ENCODE assay signal across 35 cellular contexts in the genomic region with DNA sequence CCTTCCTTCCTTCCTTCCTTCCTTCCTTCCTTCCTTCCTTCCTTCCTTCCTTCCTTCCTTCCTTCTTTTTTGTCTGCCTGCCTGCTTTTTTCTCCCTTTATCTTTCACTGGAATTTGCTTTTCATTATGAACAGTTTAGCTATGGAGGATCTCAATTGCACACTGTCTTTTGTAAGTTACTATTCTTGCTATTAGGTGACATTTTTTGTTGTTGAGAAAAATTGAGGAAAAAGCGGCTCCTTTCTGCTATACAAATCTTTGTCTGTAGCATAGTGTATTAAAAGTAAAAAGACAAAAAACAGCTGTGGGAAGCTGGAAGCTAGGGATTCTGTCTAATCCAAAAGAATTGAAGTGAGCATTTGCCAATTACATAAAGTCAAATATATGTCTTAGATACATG.
"Had no signal": no experiment of that assay in that cellular context is flagged by ENCODE, and none has a peak within 500 bp of the region (broad histone marks: within the 10 kb centered on the region; RNA-seq: fewer than 3 reads in every experiment).

No MANE protein-coding gene starts in this region.

- H3K36me3 Mint-ChIP-seq: activated CD4-positive, alpha-beta memory T cell treated with anti-CD3 and anti-CD28 coated beads for 36 hours; activated naive CD4-positive, alpha-beta T cell treated with anti-CD3 and anti-CD28 coated beads, Interleukin-2, amount 50 U/mL, for 72 hours; activated naive CD8-positive, alpha-beta T cell treated with anti-CD3 and anti-CD28 coated beads for 36 hours had no signal

- H3K4me1 Mint-ChIP-seq: activated B cell treated with CpG ODN at 0.5 μM for 24 hours; activated CD4-positive, alpha-beta T cell treated with anti-CD3 and anti-CD28 coated beads, Interleukin-2, amount 10 ng/mL, durations not matched to agents 24 days and 14 days; activated naive CD8-positive, alpha-beta T cell treated with anti-CD3 and anti-CD28 coated beads for 36 hours; activated T-helper 17 cell treated with anti-CD3 and anti-CD28 coated beads, Interleukin-2, amount 50 U/mL, for 72 hours had no signal

- H3K9me3 ChIP-seq: adrenal gland, body of pancreas had no signal

- H3K27me3 ChIP-seq: adrenal gland, body of pancreas, brain microvascular endothelial cell, breast epithelium had no signal

- H3K27ac Mint-ChIP-seq: activated B cell treated with CpG ODN at 0.5 μM for 24 hours; activated CD4-positive, alpha-beta memory T cell treated with anti-CD3 and anti-CD28 coated beads for 36 hours; activated CD4-positive, alpha-beta T cell treated with anti-CD3 and anti-CD28 coated beads, Interleukin-2, amount 10 ng/mL, durations not matched to agents 24 days and 14 days; activated CD8-positive, alpha-beta T cell treated with anti-CD3 and anti-CD28 coated beads for 36 hours; activated naive CD4-positive, alpha-beta T cell treated with anti-CD3 and anti-CD28 coated beads for 36 hours; activated naive CD4-positive, alpha-beta T cell treated with anti-CD3 and anti-CD28 coated beads, Interleukin-2, amount 50 U/mL, for 72 hours; activated naive CD8-positive, alpha-beta T cell treated with anti-CD3 and anti-CD28 coated beads for 36 hours; activated T-cell treated with anti-CD3 and anti-CD28 coated beads, Interleukin-2, amount 50 U/mL, for 72 hours; activated T-helper 1 cell treated with anti-CD3 and anti-CD28 coated beads, Interleukin-12 subunit alpha, Interleukin-12 subunit beta, Interleukin-2, Interleukin-4 antibody, amounts not matched to agents 30 ng/mL and 10 ng/mL and 1 ng/mL, durations not matched to agents 14 hours and 24 hours and 36 hours; activated T-helper 17 cell treated with anti-CD3 and anti-CD28 coated beads, Interleukin-2, amount 50 U/mL, for 72 hours; T-helper 1 cell treated with Interleukin-12 subunit alpha and Interleukin-12 subunit beta and Interleukin-4 antibody, amounts not matched to agents 30 μg/mL and 1 μg/mL, for 36 hours; T-helper 2 cell treated with Interferon-gamma antibody and Interleukin-4, amounts not matched to agents 5 μg/mL and 100 μg/mL, for 36 hours had no signal

- H3K4me3 ChIP-seq: adrenal gland, body of pancreas, breast epithelium had no signal

- H3K27ac ChIP-seq: adrenal gland, body of pancreas, brain microvascular endothelial cell, breast epithelium, VCaP had no signal

- H3K4me1 ChIP-seq: adrenal gland, body of pancreas, breast epithelium had no signal

- H3K27me3 Mint-ChIP-seq: activated B cell treated with CpG ODN at 0.5 μM for 24 hours; activated CD4-positive, alpha-beta memory T cell treated with anti-CD3 and anti-CD28 coated beads for 36 hours; activated CD4-positive, alpha-beta T cell treated with anti-CD3 and anti-CD28 coated beads, Interleukin-2, amount 10 ng/mL, durations not matched to agents 24 days and 14 days; activated CD8-positive, alpha-beta T cell treated with anti-CD3 and anti-CD28 coated beads for 36 hours; activated naive CD8-positive, alpha-beta T cell treated with anti-CD3 and anti-CD28 coated beads for 36 hours; activated T-helper 17 cell treated with anti-CD3 and anti-CD28 coated beads, Interleukin-2, amount 50 U/mL, for 72 hours had no signal

- ATAC-seq: activated CD8-positive, alpha-beta T cell treated with anti-CD3 and anti-CD28 coated beads for 36 hours; activated naive CD4-positive, alpha-beta T cell treated with anti-CD3 and anti-CD28 coated beads, Interleukin-2, amount 50 U/mL, for 72 hours; activated T-cell treated with anti-CD3 and anti-CD28 coated beads, Interleukin-2, amount 50 U/mL, for 4 hours; activated T-cell treated with anti-CD3 and anti-CD28 coated beads, Interleukin-2, amount 50 U/mL, for 72 hours; activated T-helper 17 cell treated with anti-CD3 and anti-CD28 coated beads, Interleukin-2, amount 50 U/mL, for 72 hours; body of pancreas had no signal

- H3K4me3 Mint-ChIP-seq: activated B cell treated with CpG ODN at 0.5 μM for 24 hours; activated CD4-positive, alpha-beta memory T cell treated with anti-CD3 and anti-CD28 coated beads for 36 hours; activated CD4-positive, alpha-beta T cell treated with anti-CD3 and anti-CD28 coated beads, Interleukin-2, amount 10 ng/mL, durations not matched to agents 24 days and 14 days; activated CD8-positive, alpha-beta T cell treated with anti-CD3 and anti-CD28 coated beads for 36 hours; activated naive CD4-positive, alpha-beta T cell treated with anti-CD3 and anti-CD28 coated beads for 36 hours; activated naive CD8-positive, alpha-beta T cell treated with anti-CD3 and anti-CD28 coated beads for 36 hours; activated T-cell treated with anti-CD3 and anti-CD28 coated beads, Interleukin-2, amount 50 U/mL, for 4 hours; activated T-cell treated with anti-CD3 and anti-CD28 coated beads, Interleukin-2, amount 50 U/mL, for 72 hours; activated T-helper 1 cell treated with anti-CD3 and anti-CD28 coated beads, Interleukin-12 subunit alpha, Interleukin-12 subunit beta, Interleukin-2, Interleukin-4 antibody, amounts not matched to agents 30 ng/mL and 10 ng/mL and 1 ng/mL, durations not matched to agents 14 hours and 24 hours and 36 hours; activated T-helper 17 cell treated with anti-CD3 and anti-CD28 coated beads, Interleukin-2, amount 50 U/mL, for 72 hours; T-helper 1 cell treated with Interleukin-12 subunit alpha and Interleukin-12 subunit beta and Interleukin-4 antibody, amounts not matched to agents 30 μg/mL and 1 μg/mL, for 36 hours; T-helper 2 cell treated with Interferon-gamma antibody and Interleukin-4, amounts not matched to agents 5 μg/mL and 100 μg/mL, for 36 hours had no signal

- DNase-seq: activated B cell treated with CpG ODN at 0.5 μM for 24 hours; activated CD4-positive, alpha-beta memory T cell treated with anti-CD3 and anti-CD28 coated beads for 36 hours; activated CD4-positive, alpha-beta T cell treated with anti-CD3 and anti-CD28 coated beads for 4 hours; activated CD4-positive, alpha-beta T cell treated with anti-CD3 and anti-CD28 coated beads, Interleukin-2, amount 10 ng/mL, durations not matched to agents 24 days and 14 days; activated CD4-positive, alpha-beta T cell treated with anti-CD3 and anti-CD28 coated beads, Interleukin-2, amount 50 U/mL, for 1 hour; activated CD4-positive, alpha-beta T cell treated with anti-CD3 and anti-CD28 coated beads, Interleukin-2, amount 50 U/mL, for 4 hours; activated CD4-positive, CD25-positive, alpha-beta regulatory T cell treated with anti-CD3 and anti-CD28 coated beads, Interleukin-2, amount 50 U/mL, for 72 hours; activated CD8-positive, alpha-beta memory T cell treated with anti-CD3 and anti-CD28 coated beads, Interleukin-2, amount 50 U/mL, for 4 hours; activated CD8-positive, alpha-beta T cell treated with anti-CD3 and anti-CD28 coated beads for 36 hours; activated effector memory CD4-positive, alpha-beta T cell treated with anti-CD3 and anti-CD28 coated beads, Interleukin-2, amount 50 U/mL, for 16 hours; activated gamma-delta T cell treated with Interleukin-2 at 50 U/mL for 16 hours; activated naive CD4-positive, alpha-beta T cell; activated naive CD4-positive, alpha-beta T cell treated with anti-CD3 and anti-CD28 coated beads for 36 hours; activated naive CD4-positive, alpha-beta T cell treated with anti-CD3 and anti-CD28 coated beads, Interleukin-2, amount 50 U/mL, for 16 hours; activated naive CD8-positive, alpha-beta T cell treated with anti-CD3 and anti-CD28 coated beads for 36 hours; activated T-cell treated with anti-CD3 and anti-CD28 coated beads for 4 hours; activated T-cell treated with anti-CD3 and anti-CD28 coated beads, Interleukin-2, amount 50 U/mL, for 1 hour; activated T-cell treated with anti-CD3 and anti-CD28 coated beads, Interleukin-2, amount 50 U/mL, for 4 hours; activated T-cell treated with anti-CD3 and anti-CD28 coated beads, Interleukin-2, amount 50 U/mL, for 72 hours; adrenal gland; amniotic stem cell; aorta; body of pancreas; brain microvascular endothelial cell; central memory CD4-positive, alpha-beta T cell; T-helper 1 cell; T-helper 2 cell; T-helper 9 cell had no signal

- H3K36me3 ChIP-seq: adrenal gland, brain microvascular endothelial cell, breast epithelium had no signal
